20 cellular contexts compared by ENCODE assay signal in genomic region chr6:74074609-74075008, GRCh38.
"Had no signal": no experiment of that assay in that cellular context is flagged by ENCODE, and none has a peak within 500 bp of the region (broad histone marks: within the 10 kb centered on the region; RNA-seq: fewer than 3 reads in every experiment).

No MANE protein-coding gene starts in this region.

- H3K27ac Mint-ChIP-seq: naive thymus-derived CD8-positive, alpha-beta T cell; stimulated activated naive B cell treated with anti-CD40 and anti-IgM and Interleukin-4, amounts not matched to agents 10 μg/mL and 1 μg/mL and 100 μg/mL, for 72 hours; stimulated activated naive CD8-positive, alpha-beta T cell treated with anti-CD3 and anti-CD28 coated beads, Interleukin-15, amount 100 ng/mL, for 72 hours had no signal

- H3K9me3 ChIP-seq: esophagus muscularis mucosa, gastroesophageal sphincter, mucosa of descending colon, right lobe of liver, thoracic aorta, transverse colon had no signal

- H3K27me3 Mint-ChIP-seq: central memory CD8-positive, alpha-beta T cell; stimulated activated naive B cell treated with anti-CD40 and anti-IgM and Interleukin-4, amounts not matched to agents 10 μg/mL and 1 μg/mL and 100 μg/mL, for 72 hours; stimulated activated naive CD8-positive, alpha-beta T cell treated with anti-CD3 and anti-CD28 coated beads, Interleukin-15, amount 100 ng/mL, for 72 hours had no signal

- H3K36me3 Mint-ChIP-seq: naive thymus-derived CD8-positive, alpha-beta T cell; stimulated activated naive B cell treated with anti-CD40 and anti-IgM and Interleukin-4, amounts not matched to agents 10 μg/mL and 1 μg/mL and 100 μg/mL, for 72 hours had no signal

- H3K27me3 ChIP-seq: esophagus muscularis mucosa, gastroesophageal sphincter, hepatocyte, right lobe of liver, transverse colon had no signal

- H3K27ac ChIP-seq: esophagus muscularis mucosa, hepatocyte, right lobe of liver, thoracic aorta, transverse colon had no signal

- H3K4me3 ChIP-seq: dorsolateral prefrontal cortex, esophagus muscularis mucosa, gastroesophageal sphincter, hepatocyte, mucosa of descending colon, right lobe of liver, thoracic aorta, transverse colon had no signal

- H3K9me3 Mint-ChIP-seq: neural crest cell had no signal

- H3K4me1 ChIP-seq: right lobe of liver, transverse colon had no signal

- ATAC-seq: left colon; mucosa of descending colon; naive thymus-derived CD8-positive, alpha-beta T cell; right lobe of liver; stimulated activated naive B cell treated with anti-CD40 and anti-IgM and Interleukin-4, amounts not matched to agents 10 μg/mL and 1 μg/mL and 100 μg/mL, for 72 hours; stimulated activated naive CD8-positive, alpha-beta T cell treated with anti-CD3 and anti-CD28 coated beads, Interleukin-15, amount 100 ng/mL, for 72 hours had no signal

- H3K4me1 Mint-ChIP-seq: central memory CD8-positive, alpha-beta T cell; naive thymus-derived CD8-positive, alpha-beta T cell; neural crest cell; stimulated activated naive B cell treated with anti-CD40 and anti-IgM and Interleukin-4, amounts not matched to agents 10 μg/mL and 1 μg/mL and 100 μg/mL, for 72 hours; stimulated activated naive CD8-positive, alpha-beta T cell treated with anti-CD3 and anti-CD28 coated beads, Interleukin-15, amount 100 ng/mL, for 72 hours had no signal

- H3K4me3 Mint-ChIP-seq: central memory CD8-positive, alpha-beta T cell; naive thymus-derived CD8-positive, alpha-beta T cell; neural crest cell; stimulated activated naive B cell treated with anti-CD40 and anti-IgM and Interleukin-4, amounts not matched to agents 10 μg/mL and 1 μg/mL and 100 μg/mL, for 72 hours; stimulated activated naive CD8-positive, alpha-beta T cell treated with anti-CD3 and anti-CD28 coated beads, Interleukin-15, amount 100 ng/mL, for 72 hours had no signal

- DNase-seq: cortex of kidney; dorsolateral prefrontal cortex; effector CD8-positive, alpha-beta T cell; glutamatergic neuron; naive thymus-derived CD8-positive, alpha-beta T cell; posterior cingulate gyrus; right lobe of liver; stimulated activated CD4-positive, alpha-beta T cell treated with anti-CD3 and anti-CD28 coated beads, Interleukin-4, amount 100 ng/mL, for 4 hours; stimulated activated naive B cell treated with anti-CD40 and anti-IgM and Interleukin-4, amounts not matched to agents 10 μg/mL and 1 μg/mL and 100 μg/mL, for 72 hours; stimulated activated naive CD8-positive, alpha-beta T cell treated with anti-CD3 and anti-CD28 coated beads, Interleukin-15, amount 100 ng/mL, for 72 hours; substantia nigra; transverse colon had no signal

- H3K36me3 ChIP-seq: esophagus muscularis mucosa, gastroesophageal sphincter, right lobe of liver, thoracic aorta, transverse colon had no signal
